19 cellular contexts compared by ENCODE assay signal in the genomic region with DNA sequence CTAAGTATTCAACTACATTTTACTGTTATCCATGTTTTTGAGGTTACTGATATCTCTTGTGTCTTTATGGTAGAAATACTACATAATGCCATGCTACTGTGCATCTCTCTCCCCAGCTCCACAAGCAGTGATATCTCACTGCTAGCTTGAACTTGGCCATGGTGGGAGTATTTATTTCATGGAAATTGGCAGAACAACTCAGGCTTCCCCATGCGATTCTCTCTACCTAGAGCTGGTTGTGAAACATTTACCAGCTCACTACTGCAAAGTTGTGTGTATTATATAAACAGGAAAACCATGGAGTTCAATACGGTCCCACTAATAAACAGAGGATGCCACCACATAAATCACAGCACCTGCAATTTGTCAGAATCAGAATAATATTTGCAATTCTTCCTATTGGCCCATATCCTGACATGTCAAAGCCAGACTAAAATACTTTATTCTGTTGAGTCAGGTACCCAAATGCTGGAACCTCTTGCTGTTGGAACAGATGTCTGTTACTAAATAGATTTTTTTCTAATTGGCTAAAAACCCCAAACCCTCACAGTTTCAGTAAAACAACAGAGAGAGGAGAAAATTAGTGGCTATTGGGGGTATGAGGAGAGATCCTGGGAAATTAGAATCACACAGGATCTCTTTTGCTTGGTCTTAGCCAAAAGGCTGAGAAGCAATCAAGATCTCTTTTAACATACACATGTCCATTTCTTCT.
DNase-seq lines count a peak whose midpoint lies in the region; ATAC-seq, FAIRE-seq and TF ChIP-seq lines count a peak whose summit lies in the region.
"Had no signal": no experiment of that assay in that cellular context is flagged by ENCODE, and none has a peak within 500 bp of the region (broad histone marks: within the 10 kb centered on the region; RNA-seq: fewer than 3 reads in every experiment).

No MANE protein-coding gene starts in this region.

- no peaks in the 10 kb centered on the region for H3K36me3 ChIP-seq in breast epithelium
- no peaks in the 10 kb centered on the region for H3K36me3 ChIP-seq in bronchial epithelial cell (ENCODE audit: control insufficient read depth, insufficient read depth, low read length)
- H3K36me3 ChIP-seq in SJCRH30: no peaks in the 10 kb centered on the region
- H3K36me3 ChIP-seq: BLaER1 treated with 17β-estradiol and CSF1 and Interleukin-3, amounts not matched to agents 10 nM and 100 nM; HAP-1 had no signal

- ATAC-seq in HG03139 (IDR thresholded peaks at IDR 0.05; ENCODE audit: unreplicated experiment): no peak

- POLR2A ChIA-PET in MCF 10A (lab: Yijun Ruan, JAX): interaction anchor here (0.6 to 2.5 kb wide), 4 partner anchors 84 to 1928 kb away, joined by 3 to 15 read pairs (median 3); no protein-coding TSS in a partner anchor

- no peaks in the 10 kb centered on the region for H3K27me3 ChIP-seq in breast epithelium
- H3K27me3 ChIP-seq in bronchial epithelial cell (ENCODE audit: control insufficient read depth, insufficient read depth, low read length): peaks cover 2% of the 10 kb centered on the region
- no peaks in the 10 kb centered on the region for H3K27me3 ChIP-seq in SJCRH30
- H3K27me3 ChIP-seq: BLaER1 treated with 17β-estradiol and CSF1 and Interleukin-3, amounts not matched to agents 10 nM and 100 nM had no signal

- H3K27ac ChIP-seq in breast epithelium (no peak overlapping the region), SJCRH30 (no peak overlapping the region)
- H3K27ac ChIP-seq: BLaER1 treated with 17β-estradiol and CSF1 and Interleukin-3, amounts not matched to agents 10 nM and 100 nM; GM23248 had no signal

- intact Hi-C loops in MCF 10A (cut with micrococcal nuclease) (no loop called here), breast epithelium (cut with DNase I; ENCODE audit: low total_unique reads) (no loop called here)

- H3K4me1 ChIP-seq in breast epithelium (no peaks in the 10 kb centered on the region), SJCRH30 (no peaks in the 10 kb centered on the region)
- H3K4me1 ChIP-seq: Caco-2, HAP-1 had no signal

- H3K27ac Mint-ChIP-seq in MCF 10A (ENCODE audit: low read depth, unreplicated experiment) (no peak overlapping the region), chondrocyte (ENCODE audit: unreplicated experiment) (no peak overlapping the region)
- H3K27ac Mint-ChIP-seq: B cell; CD4-positive, CD25-positive, alpha-beta regulatory T cell had no signal

- H3K4me1 Mint-ChIP-seq in MCF 10A (ENCODE audit: insufficient read depth, unreplicated experiment): peaks cover 11% of the 10 kb centered on the region
- no peaks in the 10 kb centered on the region for H3K4me1 Mint-ChIP-seq in chondrocyte (ENCODE audit: low read depth)
- H3K4me1 Mint-ChIP-seq: B cell had no signal

- peak; percentile 32 for DNase-seq in MCF 10A (ENCODE audit: unreplicated experiment)
- no peak for DNase-seq in breast epithelium (ENCODE audit: low spot score in 2 of 2)
- peak; percentile 3 for DNase-seq in bronchial epithelial cell (ENCODE audit: low read depth)
- peak; percentile 7 for DNase-seq in epithelial cell of esophagus (ENCODE audit: low read depth)
- no peak for DNase-seq in chondrocyte (ENCODE audit: low spot score)
- DNase-seq in SJCRH30: no peak
- DNase-seq in CD1c-positive myeloid dendritic cell (ENCODE audit: extremely low spot score): no peak
- DNase-seq: 8988T; Caco-2; CD4-positive, CD25-positive, alpha-beta regulatory T cell; GDM1; GM23248 had no signal

- H3K9me3 Mint-ChIP-seq in MCF 10A (ENCODE audit: unreplicated experiment): no peaks in the 10 kb centered on the region
- H3K9me3 Mint-ChIP-seq in chondrocyte (ENCODE audit: low read depth): no peaks in the 10 kb centered on the region

- H3K4me3 ChIP-seq in breast epithelium: no peak overlapping the region
- H3K4me3 ChIP-seq in bronchial epithelial cell (ENCODE audit: low read depth, low read length): no peak overlapping the region
- no peak overlapping the region for H3K4me3 ChIP-seq in epithelial cell of esophagus (ENCODE audit: low read length)
- H3K4me3 ChIP-seq in SJCRH30: no peak overlapping the region
- H3K4me3 ChIP-seq: BLaER1 treated with 17β-estradiol and CSF1 and Interleukin-3, amounts not matched to agents 10 nM and 100 nM; GM23248; HAP-1 had no signal

- H3K4me3 Mint-ChIP-seq in MCF 10A (ENCODE audit: unreplicated experiment): no peak overlapping the region
- H3K4me3 Mint-ChIP-seq in chondrocyte (ENCODE audit: unreplicated experiment): no peak overlapping the region
- H3K4me3 Mint-ChIP-seq: B cell; CD4-positive, CD25-positive, alpha-beta regulatory T cell had no signal

- TF ChIP-seq POLR2A in breast epithelium (IDR thresholded peaks at IDR 0.05): no peak

- H3K36me3 Mint-ChIP-seq in MCF 10A (ENCODE audit: insufficient read depth, unreplicated experiment): no peaks in the 10 kb centered on the region
- H3K36me3 Mint-ChIP-seq in chondrocyte (ENCODE audit: low read depth): no peaks in the 10 kb centered on the region
- H3K36me3 Mint-ChIP-seq: CD4-positive, CD25-positive, alpha-beta regulatory T cell had no signal

- CTCF ChIA-PET in MCF 10A (lab: Yijun Ruan, JAX): interaction anchor here (0.6 to 1.2 kb wide), 4 partner anchors 42 to 287 kb away, joined by 3 to 4 read pairs (median 3); no protein-coding TSS in a partner anchor

- H3K27me3 Mint-ChIP-seq in MCF 10A (ENCODE audit: insufficient read depth, unreplicated experiment): no peaks in the 10 kb centered on the region
- H3K27me3 Mint-ChIP-seq in chondrocyte (ENCODE audit: low read depth): peaks cover 24% of the 10 kb centered on the region
- H3K27me3 Mint-ChIP-seq: CD4-positive, CD25-positive, alpha-beta regulatory T cell had no signal

- no peaks in the 10 kb centered on the region for H3K9me3 ChIP-seq in breast epithelium
- H3K9me3 ChIP-seq in SJCRH30 (replicated peaks): no peaks in the 10 kb centered on the region
- H3K9me3 ChIP-seq: Caco-2, HAP-1 had no signal

- TF ChIP-seq CTCF in MCF 10A (IDR thresholded peaks at IDR 0.05; ENCODE audit: unreplicated experiment) (no peak), breast epithelium (IDR thresholded peaks at IDR 0.05) (no peak), bronchial epithelial cell (IDR thresholded peaks at IDR 0.05; ENCODE audit: insufficient read depth, low read length, severe bottlenecking) (no peak), epithelial cell of esophagus (IDR thresholded peaks at IDR 0.05; ENCODE audit: insufficient read depth, low read depth, low read length, missing control alignments) (no peak), chondrocyte (IDR thresholded peaks at IDR 0.05) (no peak)

- no peak for FAIRE-seq in bronchial epithelial cell (lab: Jason Lieb, UNC)
- FAIRE-seq: D721Med, GM12892, GM18507 had no signal

- no TSS peak for BruUV-seq in MCF 10A (replicated peaks; lab: Mats Ljungman, UMichigan)

Comparison
In these comparisons a context has a peak if more than half of its experiments do, and no peak if none do; other contexts are left out.
1. DNase-seq: peak in MCF 10A (single experiment), bronchial epithelial cell (single experiment) and epithelial cell of esophagus (single experiment); none in breast epithelium (0 of 2), chondrocyte (single experiment), SJCRH30 (0 of 2) and CD1c-positive myeloid dendritic cell (single experiment).